ENCODE assay signal across 10 cellular contexts in the genomic region with DNA sequence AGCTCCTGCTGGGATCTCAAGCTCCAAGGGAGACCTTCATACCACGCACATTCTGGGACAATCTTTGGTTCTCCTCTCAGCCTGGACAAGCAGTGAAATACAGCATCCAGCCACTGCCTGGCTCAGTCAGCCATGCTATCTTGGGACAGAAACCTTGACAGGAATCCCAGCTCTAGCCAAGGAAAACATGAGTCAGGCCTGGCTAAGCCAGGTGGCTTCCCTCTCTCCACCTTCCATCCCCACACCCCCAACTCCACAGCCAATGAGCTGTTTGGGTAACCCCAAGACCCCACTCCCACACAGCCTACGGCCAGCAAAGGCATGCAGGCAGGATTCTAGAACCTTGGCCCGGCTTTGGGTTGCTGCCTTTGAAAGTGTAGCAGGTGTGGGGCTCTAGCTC.
A peak's percentile ranks its signal among the peaks of the same experiment; 100 is the strongest.
DNase-seq lines count a peak whose midpoint lies in the region; ATAC-seq and TF ChIP-seq lines count a peak whose summit lies in the region.
"Had no signal": no experiment of that assay in that cellular context is flagged by ENCODE, and none has a peak within 500 bp of the region (broad histone marks: within the 10 kb centered on the region; RNA-seq: fewer than 3 reads in every experiment).

No MANE protein-coding gene starts in this region.

- peaks cover 81% of the 10 kb centered on the region for H3K4me1 ChIP-seq in PC-3 (ENCODE audit: insufficient read depth, low read length)
- H3K4me1 ChIP-seq in transverse colon: peaks cover 53 to 62% (median 58%) of the 10 kb centered on the region in 4 donors

- H3K4me3 ChIP-seq in PC-3 (ENCODE audit: low read length) (peak overlapping the region; percentile 17; the same call in 1 of the 2 replicates), epithelial cell of esophagus (ENCODE audit: low read length) (no peak overlapping the region), transverse colon (no peak overlapping the region)

- H3F3A ChIP-seq in PC-3 (ENCODE audit: low read length, unreplicated experiment): peaks cover 8% of the 10 kb centered on the region

- H3K27me3 ChIP-seq in PC-3 (ENCODE audit: low read length) (no peaks in the 10 kb centered on the region), transverse colon (no peaks in the 10 kb centered on the region)

- H3K9me3 Mint-ChIP-seq in mesothelial cell of epicardium: no peaks in the 10 kb centered on the region

- no peaks in the 10 kb centered on the region for H3K9me2 ChIP-seq in PC-3 (replicated peaks; ENCODE audit: low read length)

- ATAC-seq in PC-3: peak; percentile 47
- no peak for ATAC-seq in GM18870 (IDR thresholded peaks at IDR 0.05; ENCODE audit: unreplicated experiment)

- H3K27ac ChIP-seq in PC-3 (ENCODE audit: low read length) (peak overlapping the region; percentile 93), transverse colon (peak overlapping the region; percentile 91 to 95 (median 92))

- TF ChIP-seq POLR2A in transverse colon (IDR thresholded peaks at IDR 0.05): no peak

- H3K4me3 Mint-ChIP-seq in mesothelial cell of epicardium: no peak overlapping the region

- peak overlapping the region; percentile 72 for H3K4me2 ChIP-seq in PC-3 (ENCODE audit: low read length)

- CTCF ChIA-PET in PC-3 (lab: Charles Lee): interaction anchor here (1.7 kb wide), 1 partner anchor 26 kb away, joined by 11 read pairs; no protein-coding TSS in a partner anchor

- H4K20me1 ChIP-seq in PC-3 (ENCODE audit: low read length): no peaks in the 10 kb centered on the region

- H3K9ac ChIP-seq in PC-3 (ENCODE audit: low read length): peak overlapping the region; percentile 62

- H3K9me3 ChIP-seq in PC-3 (ENCODE audit: low read length) (no peaks in the 10 kb centered on the region), transverse colon (no peaks in the 10 kb centered on the region)

- H3K79me2 ChIP-seq in PC-3 (ENCODE audit: low read length): no peaks in the 10 kb centered on the region

- H2AFZ ChIP-seq in PC-3 (ENCODE audit: low read length): 0 out of 2 replicates have a peak overlapping the region, but pooled peaks have one; percentile 3

- H3K36me3 ChIP-seq in PC-3 (ENCODE audit: low read depth, low read length) (no peaks in the 10 kb centered on the region), transverse colon (no peaks in the 10 kb centered on the region)

- intact Hi-C loops in PC-3 (cut with micrococcal nuclease): no loop called here
- intact Hi-C loops in transverse colon (cut with DNase I; ENCODE audit: low total_unique reads): loop anchor here (10.0 kb wide), 1 partner anchor 146 kb away; no protein-coding TSS in a partner anchor

- in situ Hi-C loops in transverse colon (cut with MboI; ENCODE audit: low pct_ligation_motif_present in 1 of 4, low pct_unique_long_range_greater_than_20kb in 1 of 4, low sequenced_read_pairs in 3 of 4): no loop called here

- no peak for TF ChIP-seq EP300 in transverse colon (IDR thresholded peaks at IDR 0.05; ENCODE audit: low read depth)

- peak overlapping the region; percentile 94 for H3K27ac Mint-ChIP-seq in mesothelial cell of epicardium

- DNase-seq in PC-3 (peak; percentile 93), epithelial cell of esophagus (ENCODE audit: low read depth) (peak; percentile 84), mesothelial cell of epicardium (ENCODE audit: low spot score in 2 of 2, unreplicated experiment in 2 of 2) (no peak), transverse colon (peak; percentile 45), foreskin melanocyte (no peak), SKM-1 (lab: John Stamatoyannopoulos, UW; ENCODE audit: unreplicated experiment) (no peak)
- no peak for DNase-seq in activated CD4-positive, alpha-beta T cell treated with anti-CD3 and anti-CD28 coated beads, Interleukin-2, amount 50 U/mL, for 48 hours
- DNase-seq: NCI-H526 treated with DMSO at 0.1 percent for 48 hours; stimulated activated CD4-positive, alpha-beta T cell treated with anti-CD3 and anti-CD28 coated beads, Interleukin-1b, Interleukin-23, amount 100 ng/mL, for 48 hours had no signal

- TF ChIP-seq CTCF in PC-3 (conservative IDR thresholded peaks at IDR 0.05; ENCODE audit: low read depth, low read length): no peak
- no peak for TF ChIP-seq CTCF in epithelial cell of esophagus (IDR thresholded peaks at IDR 0.05; ENCODE audit: insufficient read depth, low read depth, low read length, missing control alignments)
- TF ChIP-seq CTCF in mesothelial cell of epicardium (IDR thresholded peaks at IDR 0.05; ENCODE audit: unreplicated experiment): no peak
- peak in 1 of 5 experiments; percentile 8 for TF ChIP-seq CTCF in transverse colon (IDR thresholded peaks at IDR 0.05)

- POLR2A ChIA-PET in PC-3 (lab: Charles Lee; ENCODE audit: unreplicated experiment): interaction anchor here (0.5 to 0.6 kb wide), 2 partner anchors 14 to 105 kb away, joined by 3 to 5 read pairs; no protein-coding TSS in a partner anchor

- no peaks in the 10 kb centered on the region for H3K36me3 Mint-ChIP-seq in mesothelial cell of epicardium

- no TSS peak for BruUV-seq in PC-3 (replicated peaks; lab: Mats Ljungman, UMichigan)

- H3K4me1 Mint-ChIP-seq in mesothelial cell of epicardium: peaks cover 75% of the 10 kb centered on the region

- no peaks in the 10 kb centered on the region for H3K27me3 Mint-ChIP-seq in mesothelial cell of epicardium (ENCODE audit: low read depth)

- WGBS in transverse colon (ENCODE audit: low coverage in 1 of 2), 2 donors: 67% methylated on average over 3 of the region's 3 CpGs; no CpG with 5 or more reads in 1 of the 2 donors

Comparison
In these comparisons a context has a peak if more than half of its experiments do, and no peak if none do; other contexts are left out.
1. DNase-seq: peak in PC-3 (single experiment), epithelial cell of esophagus (single experiment) and transverse colon (single experiment); none in mesothelial cell of epicardium (0 of 2), foreskin melanocyte (single experiment), activated CD4-positive, alpha-beta T cell treated with anti-CD3 and anti-CD28 coated beads, Interleukin-2, amount 50 U/mL, for 48 hours (0 of 2) and SKM-1 (single experiment).